ENCODE assay signal across 16 cellular contexts in genomic region chr5:32600057-32600622, GRCh38. TPM values are rescaled to one million over a fixed set of nuclear protein-coding genes. Genes with fewer than 3 reads are reported as not detected.
A peak's percentile ranks its signal among the peaks of the same experiment; 100 is the strongest.
DNase-seq lines count a peak whose midpoint lies in the region; ATAC-seq, FAIRE-seq and TF ChIP-seq lines count a peak whose summit lies in the region.
"Had no signal": no experiment of that assay in that cellular context is flagged by ENCODE, and none has a peak within 500 bp of the region (broad histone marks: within the 10 kb centered on the region; RNA-seq: fewer than 3 reads in every experiment).

No MANE protein-coding gene starts in this region.

- no peak overlapping the region for H3K4me3 Mint-ChIP-seq in CD4-positive, alpha-beta T cell
- H3K4me3 Mint-ChIP-seq in osteocyte (ENCODE audit: unreplicated experiment) = peak overlapping the region; percentile 1
- H3K4me3 Mint-ChIP-seq: activated T-helper 1 cell treated with anti-CD3 and anti-CD28 coated beads, Interleukin-12 subunit alpha, Interleukin-12 subunit beta, Interleukin-2, Interleukin-4 antibody, amounts not matched to agents 30 ng/mL and 10 ng/mL and 1 ng/mL, durations not matched to agents 14 hours and 24 hours and 36 hours had no signal

- no peak overlapping the region for H3K27ac ChIP-seq in CD4-positive, alpha-beta T cell (ENCODE audit: low read depth, low read length)
- H3K27ac ChIP-seq: epithelial cell of prostate had no signal

- H3K4me1 Mint-ChIP-seq in CD4-positive, alpha-beta T cell (ENCODE audit: low read depth) = peaks cover 70% of the 10 kb centered on the region
- H3K4me1 Mint-ChIP-seq in osteocyte (ENCODE audit: unreplicated experiment) = peaks cover 56% of the 10 kb centered on the region

- no peak for TF ChIP-seq CTCF in CD4-positive, alpha-beta T cell (IDR thresholded peaks at IDR 0.05)
- TF ChIP-seq CTCF in osteocyte (IDR thresholded peaks at IDR 0.05) = no peak

- H3K27me3 ChIP-seq in CD4-positive, alpha-beta T cell (ENCODE audit: control insufficient read depth, insufficient read depth, low read length) = no peaks in the 10 kb centered on the region
- H3K27me3 ChIP-seq: tibial nerve had no signal

- H3K9me3 Mint-ChIP-seq in CD4-positive, alpha-beta T cell = no peaks in the 10 kb centered on the region
- H3K9me3 Mint-ChIP-seq in osteocyte (ENCODE audit: unreplicated experiment) = no peaks in the 10 kb centered on the region
- H3K9me3 Mint-ChIP-seq: activated T-helper 1 cell treated with anti-CD3 and anti-CD28 coated beads, Interleukin-12 subunit alpha, Interleukin-12 subunit beta, Interleukin-2, Interleukin-4 antibody, amounts not matched to agents 30 ng/mL and 10 ng/mL and 1 ng/mL, durations not matched to agents 14 hours and 24 hours and 36 hours had no signal

- intact Hi-C loops in CD4-positive, alpha-beta T cell (cut with DNase I, micrococcal nuclease) = no loop called here

- no peak for TF ChIP-seq POLR2A in GM12892 (IDR thresholded peaks at IDR 0.05; ENCODE audit: low read depth, low read length)

- FAIRE-seq in GM12892 (lab: Jason Lieb, UNC) = no peak
- FAIRE-seq: D721Med, TTC549 had no signal

- H3K27me3 Mint-ChIP-seq in CD4-positive, alpha-beta T cell = no peaks in the 10 kb centered on the region
- H3K27me3 Mint-ChIP-seq in osteocyte (ENCODE audit: unreplicated experiment) = no peaks in the 10 kb centered on the region

- POLR2A ChIA-PET in CD4-positive, alpha-beta T cell (lab: Charles Lee) = interaction anchor here (0.6 to 1.2 kb wide), 2 partner anchors 7 to 10 kb away, joined by 3 read pairs; no protein-coding TSS in a partner anchor

- CTCF ChIA-PET in CD4-positive, alpha-beta T cell (lab: Charles Lee) = no interaction called here

- H3K36me3 Mint-ChIP-seq in CD4-positive, alpha-beta T cell (ENCODE audit: low read depth) = peaks cover 94% of the 10 kb centered on the region
- peaks cover 59% of the 10 kb centered on the region for H3K36me3 Mint-ChIP-seq in osteocyte (ENCODE audit: unreplicated experiment)

- no peak for ATAC-seq in CD4-positive, alpha-beta T cell (ENCODE audit: poor library complexity)
- ATAC-seq in HG03159 (IDR thresholded peaks at IDR 0.05; ENCODE audit: unreplicated experiment) = no peak
- ATAC-seq in HG02884 (IDR thresholded peaks at IDR 0.05; ENCODE audit: unreplicated experiment) = no peak

- H3K9me3 ChIP-seq in CD4-positive, alpha-beta T cell (ENCODE audit: control insufficient read depth, low read length) = no peaks in the 10 kb centered on the region
- H3K9me3 ChIP-seq: tibial nerve had no signal

- DNase-seq in CD4-positive, alpha-beta T cell = no peak
- DNase-seq in RPMI7951 (ENCODE audit: low read depth) = peak; percentile 87
- DNase-seq in fibroblast of gingiva (ENCODE audit: low read depth) = peak; percentile 92
- DNase-seq in osteocyte (ENCODE audit: extremely low spot score, unreplicated experiment) = no peak
- DNase-seq in GM12892 (ENCODE audit: insufficient read length) = no peak
- no peak for DNase-seq in HuH-7 (ENCODE audit: low spot score)
- DNase-seq: KBM-7; NCI-H526 treated with DMSO at 0.1 percent for 48 hours; stimulated activated CD4-positive, alpha-beta T cell treated with anti-CD3 and anti-CD28 coated beads, Interleukin-1b, Interleukin-23, amount 100 ng/mL, for 48 hours had no signal

- H3K27ac Mint-ChIP-seq in CD4-positive, alpha-beta T cell = peak overlapping the region; percentile 60
- H3K27ac Mint-ChIP-seq in osteocyte (ENCODE audit: unreplicated experiment) = peak overlapping the region; percentile 80
- H3K27ac Mint-ChIP-seq: activated T-helper 1 cell treated with anti-CD3 and anti-CD28 coated beads, Interleukin-12 subunit alpha, Interleukin-12 subunit beta, Interleukin-2, Interleukin-4 antibody, amounts not matched to agents 30 ng/mL and 10 ng/mL and 1 ng/mL, durations not matched to agents 14 hours and 24 hours and 36 hours had no signal

RNA-seq across cellular contexts. Expression of gene SUB1, which starts 14.8 kb away (rescaled TPM):
- total RNA-seq in CD4-positive, alpha-beta T cell = 100 to 1,000 TPM; 327 to 344 TPM
- total RNA-seq in RPMI7951 (2014; rRNA removed; shearing (Covaris generic)) = 391 and 400 TPM in 2 replicates
- 191 and 202 TPM in 2 replicates for total RNA-seq in osteocyte
- 581 TPM for polyA plus RNA-seq in GM12892 (2012; ENCODE audit: missing spikeins)

Comparison
In these comparisons a context has a peak if more than half of its experiments do, and no peak if none do; other contexts are left out.
1. DNase-seq: peak in RPMI7951 (single experiment) and fibroblast of gingiva (single experiment); none in CD4-positive, alpha-beta T cell (0 of 10), osteocyte (single experiment), GM12892 (single experiment) and HuH-7 (single experiment).